In the genomic region with DNA sequence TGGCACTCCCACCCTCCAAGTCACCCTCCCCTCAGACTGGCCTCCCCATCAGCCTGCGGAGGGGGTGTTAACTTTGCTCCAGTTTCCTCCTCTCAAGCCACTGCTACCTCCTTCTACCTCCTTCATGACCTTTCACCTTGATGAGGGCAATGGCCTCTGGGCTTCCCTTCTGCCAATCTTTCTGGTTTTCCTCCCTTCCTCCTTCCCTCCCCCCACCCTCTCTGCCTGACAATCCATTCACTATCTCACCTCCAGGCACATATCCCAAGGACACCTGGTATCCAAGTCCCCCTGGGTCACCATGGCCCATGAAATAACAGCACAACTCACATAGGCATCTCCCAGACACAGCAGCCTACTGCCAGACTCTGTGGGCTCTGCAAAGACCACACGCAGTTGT, we compare ENCODE assay signal across 1 cellular context.
TF ChIP-seq lines count a peak whose summit lies in the region.

No MANE protein-coding gene starts in this region.

TF ChIP-seq in GM12878, 131 proteins besides CTCF, POLR2A, EP300 and RAD21:
- TF ChIP-seq SP1 (IDR thresholded peaks at IDR 0.05; ENCODE audit: low read depth, low read length) (no peak), ZBTB11 (CRISPR knock-in tag; IDR thresholded peaks at IDR 0.05) (no peak), CBX5 (IDR thresholded peaks at IDR 0.05; ENCODE audit: low read depth) (no peak), NR2C1 (IDR thresholded peaks at IDR 0.05) (peak; percentile 30; the same call in 1 of the 2 replicates), RUNX3 (IDR thresholded peaks at IDR 0.05; ENCODE audit: low read length) (no peak), TARDBP (IDR thresholded peaks at IDR 0.05; ENCODE audit: borderline replicate concordance) (no peak), BHLHE40 (IDR thresholded peaks at IDR 0.05; ENCODE audit: borderline replicate concordance in 1 of 2, low read depth in 2 of 2, low read length in 1 of 2) (no peak), RFX5 (IDR thresholded peaks at IDR 0.05; ENCODE audit: low read depth, low read length) (no peak)
